Comparison of ENCODE assay signal across 1 cellular context in genomic region chr22:48372395-48372794, GRCh38.
TF ChIP-seq lines count a peak whose summit lies in the region.

No MANE protein-coding gene starts in this region.

TF ChIP-seq in WTC11, 78 proteins besides CTCF, POLR2A, EP300 and RAD21 (continued from another document):
- TF ChIP-seq, protein P1, sequence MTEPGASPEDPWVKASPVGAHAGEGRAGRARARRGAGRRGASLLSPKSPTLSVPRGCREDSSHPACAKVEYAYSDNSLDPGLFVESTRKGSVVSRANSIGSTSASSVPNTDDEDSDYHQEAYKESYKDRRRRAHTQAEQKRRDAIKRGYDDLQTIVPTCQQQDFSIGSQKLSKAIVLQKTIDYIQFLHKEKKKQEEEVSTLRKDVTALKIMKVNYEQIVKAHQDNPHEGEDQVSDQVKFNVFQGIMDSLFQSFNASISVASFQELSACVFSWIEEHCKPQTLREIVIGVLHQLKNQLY (CRISPR knock-in tag; IDR thresholded peaks at IDR 0.05), result no peak
- TF ChIP-seq, protein P2, sequence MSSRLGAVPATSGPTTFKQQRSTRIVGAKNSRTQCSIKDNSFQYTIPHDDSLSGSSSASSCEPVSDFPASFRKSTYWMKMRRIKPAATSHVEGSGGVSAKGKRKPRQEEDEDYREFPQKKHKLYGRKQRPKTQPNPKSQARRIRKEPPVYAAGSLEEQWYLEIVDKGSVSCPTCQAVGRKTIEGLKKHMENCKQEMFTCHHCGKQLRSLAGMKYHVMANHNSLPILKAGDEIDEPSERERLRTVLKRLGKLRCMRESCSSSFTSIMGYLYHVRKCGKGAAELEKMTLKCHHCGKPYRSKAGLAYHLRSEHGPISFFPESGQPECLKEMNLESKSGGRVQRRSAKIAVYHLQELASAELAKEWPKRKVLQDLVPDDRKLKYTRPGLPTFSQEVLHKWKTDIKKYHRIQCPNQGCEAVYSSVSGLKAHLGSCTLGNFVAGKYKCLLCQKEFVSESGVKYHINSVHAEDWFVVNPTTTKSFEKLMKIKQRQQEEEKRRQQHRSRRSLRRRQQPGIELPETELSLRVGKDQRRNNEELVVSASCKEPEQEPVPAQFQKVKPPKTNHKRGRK (CRISPR knock-in tag; IDR thresholded peaks at IDR 0.05; ENCODE audit: borderline replicate concordance), result no peak
- TF ChIP-seq TCF7 (CRISPR knock-in tag; IDR thresholded peaks at IDR 0.05; ENCODE audit: low read depth) (no peak), FOXP1 (CRISPR knock-in tag; IDR thresholded peaks at IDR 0.05; ENCODE audit: borderline replicate concordance) (no peak), OVOL2 (CRISPR knock-in tag; IDR thresholded peaks at IDR 0.05; ENCODE audit: borderline replicate concordance) (no peak), MXD4 (CRISPR knock-in tag; IDR thresholded peaks at IDR 0.05; ENCODE audit: borderline replicate concordance) (no peak), TP53 (CRISPR knock-in tag; IDR thresholded peaks at IDR 0.05) (no peak), ZNF281 (CRISPR knock-in tag; IDR thresholded peaks at IDR 0.05) (no peak), GRHL2 (CRISPR knock-in tag; IDR thresholded peaks at IDR 0.05; ENCODE audit: insufficient replicate concordance, severe bottlenecking) (no peak), SOX15 (CRISPR knock-in tag; IDR thresholded peaks at IDR 0.05) (no peak), ZNF138 (CRISPR knock-in tag; conservative IDR thresholded peaks at IDR 0.05) (no peak), USF2 (CRISPR knock-in tag; IDR thresholded peaks at IDR 0.05) (no peak), ZNF396 (CRISPR knock-in tag; IDR thresholded peaks at IDR 0.05; ENCODE audit: borderline replicate concordance) (no peak), ESRRA (CRISPR knock-in tag; IDR thresholded peaks at IDR 0.05; ENCODE audit: borderline replicate concordance) (no peak)
- TF ChIP-seq, protein P3, sequence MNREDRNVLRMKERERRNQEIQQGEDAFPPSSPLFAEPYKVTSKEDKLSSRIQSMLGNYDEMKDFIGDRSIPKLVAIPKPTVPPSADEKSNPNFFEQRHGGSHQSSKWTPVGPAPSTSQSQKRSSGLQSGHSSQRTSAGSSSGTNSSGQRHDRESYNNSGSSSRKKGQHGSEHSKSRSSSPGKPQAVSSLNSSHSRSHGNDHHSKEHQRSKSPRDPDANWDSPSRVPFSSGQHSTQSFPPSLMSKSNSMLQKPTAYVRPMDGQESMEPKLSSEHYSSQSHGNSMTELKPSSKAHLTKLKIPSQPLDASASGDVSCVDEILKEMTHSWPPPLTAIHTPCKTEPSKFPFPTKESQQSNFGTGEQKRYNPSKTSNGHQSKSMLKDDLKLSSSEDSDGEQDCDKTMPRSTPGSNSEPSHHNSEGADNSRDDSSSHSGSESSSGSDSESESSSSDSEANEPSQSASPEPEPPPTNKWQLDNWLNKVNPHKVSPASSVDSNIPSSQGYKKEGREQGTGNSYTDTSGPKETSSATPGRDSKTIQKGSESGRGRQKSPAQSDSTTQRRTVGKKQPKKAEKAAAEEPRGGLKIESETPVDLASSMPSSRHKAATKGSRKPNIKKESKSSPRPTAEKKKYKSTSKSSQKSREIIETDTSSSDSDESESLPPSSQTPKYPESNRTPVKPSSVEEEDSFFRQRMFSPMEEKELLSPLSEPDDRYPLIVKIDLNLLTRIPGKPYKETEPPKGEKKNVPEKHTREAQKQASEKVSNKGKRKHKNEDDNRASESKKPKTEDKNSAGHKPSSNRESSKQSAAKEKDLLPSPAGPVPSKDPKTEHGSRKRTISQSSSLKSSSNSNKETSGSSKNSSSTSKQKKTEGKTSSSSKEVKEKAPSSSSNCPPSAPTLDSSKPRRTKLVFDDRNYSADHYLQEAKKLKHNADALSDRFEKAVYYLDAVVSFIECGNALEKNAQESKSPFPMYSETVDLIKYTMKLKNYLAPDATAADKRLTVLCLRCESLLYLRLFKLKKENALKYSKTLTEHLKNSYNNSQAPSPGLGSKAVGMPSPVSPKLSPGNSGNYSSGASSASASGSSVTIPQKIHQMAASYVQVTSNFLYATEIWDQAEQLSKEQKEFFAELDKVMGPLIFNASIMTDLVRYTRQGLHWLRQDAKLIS (CRISPR knock-in tag; IDR thresholded peaks at IDR 0.05; ENCODE audit: borderline replicate concordance), result no peak
- TF ChIP-seq, protein P4, sequence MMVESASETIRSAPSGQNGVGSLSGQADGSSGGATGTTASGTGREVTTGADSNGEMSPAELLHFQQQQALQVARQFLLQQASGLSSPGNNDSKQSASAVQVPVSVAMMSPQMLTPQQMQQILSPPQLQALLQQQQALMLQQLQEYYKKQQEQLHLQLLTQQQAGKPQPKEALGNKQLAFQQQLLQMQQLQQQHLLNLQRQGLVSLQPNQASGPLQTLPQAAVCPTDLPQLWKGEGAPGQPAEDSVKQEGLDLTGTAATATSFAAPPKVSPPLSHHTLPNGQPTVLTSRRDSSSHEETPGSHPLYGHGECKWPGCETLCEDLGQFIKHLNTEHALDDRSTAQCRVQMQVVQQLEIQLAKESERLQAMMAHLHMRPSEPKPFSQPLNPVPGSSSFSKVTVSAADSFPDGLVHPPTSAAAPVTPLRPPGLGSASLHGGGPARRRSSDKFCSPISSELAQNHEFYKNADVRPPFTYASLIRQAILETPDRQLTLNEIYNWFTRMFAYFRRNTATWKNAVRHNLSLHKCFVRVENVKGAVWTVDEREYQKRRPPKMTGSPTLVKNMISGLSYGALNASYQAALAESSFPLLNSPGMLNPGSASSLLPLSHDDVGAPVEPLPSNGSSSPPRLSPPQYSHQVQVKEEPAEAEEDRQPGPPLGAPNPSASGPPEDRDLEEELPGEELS (CRISPR knock-in tag; IDR thresholded peaks at IDR 0.05), result no peak
- TF ChIP-seq, protein P5, sequence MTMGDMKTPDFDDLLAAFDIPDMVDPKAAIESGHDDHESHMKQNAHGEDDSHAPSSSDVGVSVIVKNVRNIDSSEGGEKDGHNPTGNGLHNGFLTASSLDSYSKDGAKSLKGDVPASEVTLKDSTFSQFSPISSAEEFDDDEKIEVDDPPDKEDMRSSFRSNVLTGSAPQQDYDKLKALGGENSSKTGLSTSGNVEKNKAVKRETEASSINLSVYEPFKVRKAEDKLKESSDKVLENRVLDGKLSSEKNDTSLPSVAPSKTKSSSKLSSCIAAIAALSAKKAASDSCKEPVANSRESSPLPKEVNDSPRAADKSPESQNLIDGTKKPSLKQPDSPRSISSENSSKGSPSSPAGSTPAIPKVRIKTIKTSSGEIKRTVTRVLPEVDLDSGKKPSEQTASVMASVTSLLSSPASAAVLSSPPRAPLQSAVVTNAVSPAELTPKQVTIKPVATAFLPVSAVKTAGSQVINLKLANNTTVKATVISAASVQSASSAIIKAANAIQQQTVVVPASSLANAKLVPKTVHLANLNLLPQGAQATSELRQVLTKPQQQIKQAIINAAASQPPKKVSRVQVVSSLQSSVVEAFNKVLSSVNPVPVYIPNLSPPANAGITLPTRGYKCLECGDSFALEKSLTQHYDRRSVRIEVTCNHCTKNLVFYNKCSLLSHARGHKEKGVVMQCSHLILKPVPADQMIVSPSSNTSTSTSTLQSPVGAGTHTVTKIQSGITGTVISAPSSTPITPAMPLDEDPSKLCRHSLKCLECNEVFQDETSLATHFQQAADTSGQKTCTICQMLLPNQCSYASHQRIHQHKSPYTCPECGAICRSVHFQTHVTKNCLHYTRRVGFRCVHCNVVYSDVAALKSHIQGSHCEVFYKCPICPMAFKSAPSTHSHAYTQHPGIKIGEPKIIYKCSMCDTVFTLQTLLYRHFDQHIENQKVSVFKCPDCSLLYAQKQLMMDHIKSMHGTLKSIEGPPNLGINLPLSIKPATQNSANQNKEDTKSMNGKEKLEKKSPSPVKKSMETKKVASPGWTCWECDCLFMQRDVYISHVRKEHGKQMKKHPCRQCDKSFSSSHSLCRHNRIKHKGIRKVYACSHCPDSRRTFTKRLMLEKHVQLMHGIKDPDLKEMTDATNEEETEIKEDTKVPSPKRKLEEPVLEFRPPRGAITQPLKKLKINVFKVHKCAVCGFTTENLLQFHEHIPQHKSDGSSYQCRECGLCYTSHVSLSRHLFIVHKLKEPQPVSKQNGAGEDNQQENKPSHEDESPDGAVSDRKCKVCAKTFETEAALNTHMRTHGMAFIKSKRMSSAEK (CRISPR knock-in tag; IDR thresholded peaks at IDR 0.05; ENCODE audit: borderline replicate concordance), result no peak
- TF ChIP-seq, protein P6, sequence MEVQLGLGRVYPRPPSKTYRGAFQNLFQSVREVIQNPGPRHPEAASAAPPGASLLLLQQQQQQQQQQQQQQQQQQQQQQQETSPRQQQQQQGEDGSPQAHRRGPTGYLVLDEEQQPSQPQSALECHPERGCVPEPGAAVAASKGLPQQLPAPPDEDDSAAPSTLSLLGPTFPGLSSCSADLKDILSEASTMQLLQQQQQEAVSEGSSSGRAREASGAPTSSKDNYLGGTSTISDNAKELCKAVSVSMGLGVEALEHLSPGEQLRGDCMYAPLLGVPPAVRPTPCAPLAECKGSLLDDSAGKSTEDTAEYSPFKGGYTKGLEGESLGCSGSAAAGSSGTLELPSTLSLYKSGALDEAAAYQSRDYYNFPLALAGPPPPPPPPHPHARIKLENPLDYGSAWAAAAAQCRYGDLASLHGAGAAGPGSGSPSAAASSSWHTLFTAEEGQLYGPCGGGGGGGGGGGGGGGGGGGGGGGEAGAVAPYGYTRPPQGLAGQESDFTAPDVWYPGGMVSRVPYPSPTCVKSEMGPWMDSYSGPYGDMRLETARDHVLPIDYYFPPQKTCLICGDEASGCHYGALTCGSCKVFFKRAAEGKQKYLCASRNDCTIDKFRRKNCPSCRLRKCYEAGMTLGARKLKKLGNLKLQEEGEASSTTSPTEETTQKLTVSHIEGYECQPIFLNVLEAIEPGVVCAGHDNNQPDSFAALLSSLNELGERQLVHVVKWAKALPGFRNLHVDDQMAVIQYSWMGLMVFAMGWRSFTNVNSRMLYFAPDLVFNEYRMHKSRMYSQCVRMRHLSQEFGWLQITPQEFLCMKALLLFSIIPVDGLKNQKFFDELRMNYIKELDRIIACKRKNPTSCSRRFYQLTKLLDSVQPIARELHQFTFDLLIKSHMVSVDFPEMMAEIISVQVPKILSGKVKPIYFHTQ (CRISPR knock-in tag; IDR thresholded peaks at IDR 0.05), result no peak
